ENCODE assay signal across 18 cellular contexts in the genomic region with DNA sequence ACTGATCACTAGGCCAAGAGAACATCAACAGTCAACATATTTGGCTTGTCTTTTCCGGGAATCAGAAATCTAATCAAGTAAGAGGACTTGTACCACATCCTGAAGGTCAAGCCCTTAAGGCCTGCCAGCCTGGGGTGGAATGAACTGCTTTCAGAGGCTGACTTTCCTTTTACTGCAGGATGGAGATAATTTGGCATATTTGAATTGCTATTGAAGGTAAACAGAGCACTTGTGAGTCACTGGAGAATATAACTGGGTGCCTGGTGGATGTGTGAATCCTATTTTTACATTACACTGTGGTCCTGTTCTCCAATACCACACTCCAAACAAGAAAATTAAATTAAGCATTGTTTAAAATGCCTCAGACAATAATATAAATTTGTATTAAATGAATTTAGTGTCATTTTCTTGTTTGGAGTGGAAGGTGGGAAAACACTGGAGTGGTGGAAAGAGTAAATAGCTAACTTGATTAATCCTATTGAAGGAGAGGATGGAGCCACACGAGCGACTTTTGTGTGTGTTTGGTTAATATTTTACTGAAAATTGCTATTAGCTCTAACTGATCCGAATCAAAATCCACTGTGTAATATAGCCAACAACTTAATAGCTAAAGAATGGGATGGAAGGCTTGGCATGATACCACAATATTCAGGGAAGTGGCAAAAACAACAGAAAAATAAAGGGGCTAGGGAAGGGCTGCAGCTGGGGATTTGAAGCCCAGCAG.
"Had no signal": no experiment of that assay in that cellular context is flagged by ENCODE, and none has a peak within 500 bp of the region (broad histone marks: within the 10 kb centered on the region; RNA-seq: fewer than 3 reads in every experiment).

No MANE protein-coding gene starts in this region.

- H3K27ac Mint-ChIP-seq: activated CD4-positive, alpha-beta memory T cell treated with anti-CD3 and anti-CD28 coated beads for 36 hours; activated naive CD4-positive, alpha-beta T cell treated with anti-CD3 and anti-CD28 coated beads for 36 hours; activated T-cell treated with anti-CD3 and anti-CD28 coated beads, Interleukin-2, amount 50 U/mL, for 72 hours; endodermal cell; natural killer cell had no signal

- H3K9me3 Mint-ChIP-seq: activated CD4-positive, alpha-beta memory T cell treated with anti-CD3 and anti-CD28 coated beads for 36 hours; activated naive CD4-positive, alpha-beta T cell treated with anti-CD3 and anti-CD28 coated beads for 36 hours; activated T-cell treated with anti-CD3 and anti-CD28 coated beads, Interleukin-2, amount 50 U/mL, for 72 hours; endodermal cell; natural killer cell had no signal

- H3K27me3 ChIP-seq: ovary, upper lobe of right lung had no signal

- H3K4me3 ChIP-seq: heart right ventricle, left ventricle myocardium inferior, ovary, psoas muscle, upper lobe of right lung had no signal

- H3K4me1 Mint-ChIP-seq: natural killer cell had no signal

- H3K9me3 ChIP-seq: heart right ventricle, left ventricle myocardium inferior, neutrophil, ovary, psoas muscle, upper lobe of right lung had no signal

- H3K36me3 Mint-ChIP-seq: activated CD4-positive, alpha-beta memory T cell treated with anti-CD3 and anti-CD28 coated beads for 36 hours; natural killer cell had no signal

- DNase-seq: activated CD4-positive, alpha-beta memory T cell treated with anti-CD3 and anti-CD28 coated beads for 36 hours; activated CD4-positive, alpha-beta T cell treated with anti-CD3 and anti-CD28 coated beads for 48 hours; activated effector memory CD4-positive, alpha-beta T cell treated with Interleukin-2 at 50 U/mL for 16 hours; activated naive CD4-positive, alpha-beta T cell treated with anti-CD3 and anti-CD28 coated beads for 36 hours; activated T-cell treated with anti-CD3 and anti-CD28 coated beads, Interleukin-2, amount 50 U/mL, for 72 hours; cortex of kidney; endodermal cell; heart right ventricle; left ventricle myocardium inferior; natural killer cell; ovary; psoas muscle; right cardiac atrium; stimulated activated CD4-positive, alpha-beta T cell treated with anti-CD3 and anti-CD28 coated beads, Interleukin-4, amount 100 ng/mL, for 24 hours; stimulated activated naive CD8-positive, alpha-beta T cell treated with anti-CD3 and anti-CD28 coated beads, Interleukin-15, Interleukin-2, amounts not matched to agents 100 U/mL and 50 U/mL, for 24 hours; T-helper 9 cell; upper lobe of right lung had no signal

- ATAC-seq: activated T-cell treated with anti-CD3 and anti-CD28 coated beads, Interleukin-2, amount 50 U/mL, for 72 hours; heart right ventricle; natural killer cell; psoas muscle; right cardiac atrium; stimulated activated naive CD8-positive, alpha-beta T cell treated with anti-CD3 and anti-CD28 coated beads, Interleukin-15, Interleukin-2, amounts not matched to agents 100 U/mL and 50 U/mL, for 24 hours had no signal

- H3K27ac ChIP-seq: heart right ventricle, left ventricle myocardium inferior, neutrophil, ovary, psoas muscle, upper lobe of right lung had no signal

- H3K4me3 Mint-ChIP-seq: activated CD4-positive, alpha-beta memory T cell treated with anti-CD3 and anti-CD28 coated beads for 36 hours; activated naive CD4-positive, alpha-beta T cell treated with anti-CD3 and anti-CD28 coated beads for 36 hours; activated T-cell treated with anti-CD3 and anti-CD28 coated beads, Interleukin-2, amount 50 U/mL, for 72 hours; endodermal cell; natural killer cell had no signal

- H3K36me3 ChIP-seq: heart right ventricle, left ventricle myocardium inferior, neutrophil, ovary, upper lobe of right lung had no signal

- H3K4me1 ChIP-seq: heart right ventricle, left ventricle myocardium inferior, psoas muscle, upper lobe of right lung had no signal
